1 cellular context compared by ENCODE assay signal in the genomic region with DNA sequence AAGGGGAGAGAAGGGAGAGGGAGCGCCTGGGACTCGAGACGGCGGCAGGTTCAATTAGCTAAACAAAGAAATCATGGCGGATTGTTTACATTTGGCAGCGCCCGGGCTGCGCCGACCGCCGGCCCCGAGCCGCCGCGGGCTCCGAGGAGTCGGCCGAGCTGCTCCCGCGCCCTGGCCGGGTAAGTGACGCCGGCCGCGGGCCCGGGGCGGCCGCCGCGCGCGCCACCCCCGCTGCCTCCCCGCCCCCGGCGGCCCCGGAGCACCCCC.
TF ChIP-seq lines count a peak whose summit lies in the region.

No MANE protein-coding gene starts in this region.

TF ChIP-seq in GM23338, 12 proteins besides CTCF, POLR2A, EP300 and RAD21 (continued from another document):
- TF ChIP-seq, protein P1, sequence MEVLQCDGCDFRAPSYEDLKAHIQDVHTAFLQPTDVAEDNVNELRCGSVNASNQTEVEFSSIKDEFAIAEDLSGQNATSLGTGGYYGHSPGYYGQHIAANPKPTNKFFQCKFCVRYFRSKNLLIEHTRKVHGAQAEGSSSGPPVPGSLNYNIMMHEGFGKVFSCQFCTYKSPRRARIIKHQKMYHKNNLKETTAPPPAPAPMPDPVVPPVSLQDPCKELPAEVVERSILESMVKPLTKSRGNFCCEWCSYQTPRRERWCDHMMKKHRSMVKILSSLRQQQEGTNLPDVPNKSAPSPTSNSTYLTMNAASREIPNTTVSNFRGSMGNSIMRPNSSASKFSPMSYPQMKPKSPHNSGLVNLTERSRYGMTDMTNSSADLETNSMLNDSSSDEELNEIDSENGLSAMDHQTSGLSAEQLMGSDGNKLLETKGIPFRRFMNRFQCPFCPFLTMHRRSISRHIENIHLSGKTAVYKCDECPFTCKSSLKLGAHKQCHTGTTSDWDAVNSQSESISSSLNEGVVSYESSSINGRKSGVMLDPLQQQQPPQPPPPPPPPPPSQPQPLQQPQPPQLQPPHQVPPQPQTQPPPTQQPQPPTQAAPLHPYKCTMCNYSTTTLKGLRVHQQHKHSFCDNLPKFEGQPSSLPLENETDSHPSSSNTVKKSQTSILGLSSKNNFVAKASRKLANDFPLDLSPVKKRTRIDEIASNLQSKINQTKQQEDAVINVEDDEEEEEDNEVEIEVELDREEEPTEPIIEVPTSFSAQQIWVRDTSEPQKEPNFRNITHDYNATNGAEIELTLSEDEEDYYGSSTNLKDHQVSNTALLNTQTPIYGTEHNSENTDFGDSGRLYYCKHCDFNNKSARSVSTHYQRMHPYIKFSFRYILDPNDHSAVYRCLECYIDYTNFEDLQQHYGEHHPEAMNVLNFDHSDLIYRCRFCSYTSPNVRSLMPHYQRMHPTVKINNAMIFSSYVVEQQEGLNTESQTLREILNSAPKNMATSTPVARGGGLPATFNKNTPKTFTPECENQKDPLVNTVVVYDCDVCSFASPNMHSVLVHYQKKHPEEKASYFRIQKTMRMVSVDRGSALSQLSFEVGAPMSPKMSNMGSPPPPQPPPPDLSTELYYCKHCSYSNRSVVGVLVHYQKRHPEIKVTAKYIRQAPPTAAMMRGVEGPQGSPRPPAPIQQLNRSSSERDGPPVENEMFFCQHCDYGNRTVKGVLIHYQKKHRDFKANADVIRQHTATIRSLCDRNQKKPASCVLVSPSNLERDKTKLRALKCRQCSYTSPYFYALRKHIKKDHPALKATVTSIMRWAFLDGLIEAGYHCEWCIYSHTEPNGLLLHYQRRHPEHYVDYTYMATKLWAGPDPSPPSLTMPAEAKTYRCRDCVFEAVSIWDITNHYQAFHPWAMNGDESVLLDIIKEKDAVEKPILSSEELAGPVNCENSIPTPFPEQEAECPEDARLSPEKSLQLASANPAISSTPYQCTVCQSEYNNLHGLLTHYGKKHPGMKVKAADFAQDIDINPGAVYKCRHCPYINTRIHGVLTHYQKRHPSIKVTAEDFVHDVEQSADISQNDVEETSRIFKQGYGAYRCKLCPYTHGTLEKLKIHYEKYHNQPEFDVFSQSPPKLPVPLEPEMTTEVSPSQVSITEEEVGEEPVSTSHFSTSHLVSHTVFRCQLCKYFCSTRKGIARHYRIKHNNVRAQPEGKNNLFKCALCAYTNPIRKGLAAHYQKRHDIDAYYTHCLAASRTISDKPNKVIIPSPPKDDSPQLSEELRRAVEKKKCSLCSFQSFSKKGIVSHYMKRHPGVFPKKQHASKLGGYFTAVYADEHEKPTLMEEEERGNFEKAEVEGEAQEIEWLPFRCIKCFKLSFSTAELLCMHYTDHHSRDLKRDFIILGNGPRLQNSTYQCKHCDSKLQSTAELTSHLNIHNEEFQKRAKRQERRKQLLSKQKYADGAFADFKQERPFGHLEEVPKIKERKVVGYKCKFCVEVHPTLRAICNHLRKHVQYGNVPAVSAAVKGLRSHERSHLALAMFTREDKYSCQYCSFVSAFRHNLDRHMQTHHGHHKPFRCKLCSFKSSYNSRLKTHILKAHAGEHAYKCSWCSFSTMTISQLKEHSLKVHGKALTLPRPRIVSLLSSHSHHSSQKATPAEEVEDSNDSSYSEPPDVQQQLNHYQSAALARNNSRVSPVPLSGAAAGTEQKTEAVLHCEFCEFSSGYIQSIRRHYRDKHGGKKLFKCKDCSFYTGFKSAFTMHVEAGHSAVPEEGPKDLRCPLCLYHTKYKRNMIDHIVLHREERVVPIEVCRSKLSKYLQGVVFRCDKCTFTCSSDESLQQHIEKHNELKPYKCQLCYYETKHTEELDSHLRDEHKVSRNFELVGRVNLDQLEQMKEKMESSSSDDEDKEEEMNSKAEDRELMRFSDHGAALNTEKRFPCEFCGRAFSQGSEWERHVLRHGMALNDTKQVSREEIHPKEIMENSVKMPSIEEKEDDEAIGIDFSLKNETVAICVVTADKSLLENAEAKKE (CRISPR knock-in tag; IDR thresholded peaks at IDR 0.05), result no peak
